21 cellular contexts compared by ENCODE assay signal in genomic region chr9:96492993-96493531, GRCh38. TPM values are rescaled to one million over a fixed set of nuclear protein-coding genes. Genes with fewer than 3 reads are reported as not detected.
DNase-seq lines count a peak whose midpoint lies in the region; ATAC-seq, FAIRE-seq and TF ChIP-seq lines count a peak whose summit lies in the region.
"Had no signal": no experiment of that assay in that cellular context is flagged by ENCODE, and none has a peak within 500 bp of the region (broad histone marks: within the 10 kb centered on the region; RNA-seq: fewer than 3 reads in every experiment).

No MANE protein-coding gene starts in this region.

- no peak overlapping the region for H3K27ac ChIP-seq in CD8-positive, alpha-beta T cell (ENCODE audit: low read depth, low read length)
- H3K27ac ChIP-seq in HepG2 (ENCODE audit: extremely low read length, insufficient read depth, low read length): peak overlapping the region; percentile 98
- H3K27ac ChIP-seq: PC-9, SJSA1 had no signal

- WGBS in HepG2 (ENCODE audit: low lambda C conversion rate): 94% methylated on average over 8 of the region's 12 CpGs

- H3K4me3 Mint-ChIP-seq in CD8-positive, alpha-beta T cell: no peak overlapping the region
- H3K4me3 Mint-ChIP-seq in WTC11: no peak overlapping the region
- no peak overlapping the region for H3K4me3 Mint-ChIP-seq in nephron progenitor cell
- no peak overlapping the region for H3K4me3 Mint-ChIP-seq in Calu3 (ENCODE audit: low read depth, unreplicated experiment)

- H3K27me3 ChIP-seq in CD8-positive, alpha-beta T cell (ENCODE audit: insufficient read depth, low read length): no peaks in the 10 kb centered on the region
- H3K27me3 ChIP-seq in HepG2 (ENCODE audit: control insufficient read depth in 1 of 2, insufficient read depth in 2 of 2, low read length in 2 of 2): no peaks in the 10 kb centered on the region
- H3K27me3 ChIP-seq: MG63, SJSA1 had no signal

- peaks cover 19% of the 10 kb centered on the region for H3K36me3 ChIP-seq in CD8-positive, alpha-beta T cell (ENCODE audit: insufficient read depth, low read length)
- peaks cover 9 to 17% of the 10 kb centered on the region in 2 experiments for H3K36me3 ChIP-seq in HepG2 (replicated peaks in 1 of 2; ENCODE audit: control insufficient read depth in 1 of 2, insufficient read depth in 2 of 2, low read length in 2 of 2)

- no peak for TF ChIP-seq EP300 in HepG2 (IDR thresholded peaks at IDR 0.05; ENCODE audit: low read depth in 2 of 2, low read length in 2 of 2)
- TF ChIP-seq EP300 in HepG2 (CRISPR knock-in tag; IDR thresholded peaks at IDR 0.05; ENCODE audit: borderline replicate concordance): no peak

- H3K4me1 ChIP-seq in CD8-positive, alpha-beta T cell (ENCODE audit: insufficient read depth, low read length): no peaks in the 10 kb centered on the region
- peaks cover 65% of the 10 kb centered on the region for H3K4me1 ChIP-seq in HepG2 (ENCODE audit: insufficient read depth, low read length)

- POLR2A ChIA-PET in CD8-positive, alpha-beta T cell (lab: Charles Lee): no interaction called here
- POLR2A ChIA-PET in WTC11 (lab: Charles Lee): no interaction called here
- POLR2A ChIA-PET in HepG2 (lab: Yijun Ruan, JAX): interaction anchor here (2.9 to 4.3 kb wide), 2 partner anchors 10 to 73 kb away, joined by 9 to 27 read pairs; no protein-coding TSS in a partner anchor

- TF ChIP-seq RAD21 in HepG2 (CRISPR knock-in tag; IDR thresholded peaks at IDR 0.05): 0 out of 2 replicates have a peak, but pooled peaks have one; percentile 7

- no peaks in the 10 kb centered on the region for H3K9me3 Mint-ChIP-seq in CD8-positive, alpha-beta T cell
- H3K9me3 Mint-ChIP-seq in WTC11: no peaks in the 10 kb centered on the region
- no peaks in the 10 kb centered on the region for H3K9me3 Mint-ChIP-seq in nephron progenitor cell
- H3K9me3 Mint-ChIP-seq in Calu3 (ENCODE audit: low read depth, unreplicated experiment): no peaks in the 10 kb centered on the region

- no peak overlapping the region for H2AFZ ChIP-seq in HepG2 (ENCODE audit: low read length)
- H2AFZ ChIP-seq: PC-9 had no signal

- H3K27me3 Mint-ChIP-seq in CD8-positive, alpha-beta T cell (ENCODE audit: low read depth): no peaks in the 10 kb centered on the region
- H3K27me3 Mint-ChIP-seq in WTC11 (ENCODE audit: low read depth) (no peaks in the 10 kb centered on the region), nephron progenitor cell (ENCODE audit: low read depth, poor library complexity) (peaks cover 5% of the 10 kb centered on the region), Calu3 (ENCODE audit: unreplicated experiment) (no peaks in the 10 kb centered on the region)

- in situ Hi-C loops in HepG2 (cut with HindIII; ENCODE audit: extremely low pct_ligation_motif_present, low pct_unique_long_range_greater_than_20kb): no loop called here

- H3K9me3 ChIP-seq in CD8-positive, alpha-beta T cell (ENCODE audit: low read length): no peaks in the 10 kb centered on the region
- H3K9me3 ChIP-seq in HepG2 (ENCODE audit: low read length): no peaks in the 10 kb centered on the region
- H3K9me3 ChIP-seq: MG63, SJSA1 had no signal

- intact Hi-C loops in CD8-positive, alpha-beta T cell (cut with DNase I, micrococcal nuclease): loop anchor here in 1 of 2 experiments (10.0 kb wide), 1 partner anchor 72 kb away; no protein-coding TSS in a partner anchor
- intact Hi-C loops in HepG2 (cut with micrococcal nuclease; ENCODE audit: unreplicated experiment) (loop anchor here (5.0 kb wide), 2 partner anchors 156 to 159 kb away; no protein-coding TSS in a partner anchor), Calu3 (cut with micrococcal nuclease; ENCODE audit: unreplicated experiment) (no loop called here)

- H4K20me1 ChIP-seq in HepG2 (ENCODE audit: insufficient read depth, low read length): no peaks in the 10 kb centered on the region

- peak overlapping the region; percentile 84; the same call in 1 of the 2 replicates for H3K4me2 ChIP-seq in HepG2 (ENCODE audit: low read depth, low read length)
- H3K4me2 ChIP-seq: PC-9 had no signal

- peaks cover 37% of the 10 kb centered on the region for H3K36me3 Mint-ChIP-seq in CD8-positive, alpha-beta T cell
- H3K36me3 Mint-ChIP-seq in WTC11 (peaks cover 14% of the 10 kb centered on the region), nephron progenitor cell (ENCODE audit: low read depth) (peaks cover 29% of the 10 kb centered on the region), Calu3 (ENCODE audit: insufficient read depth, unreplicated experiment) (peaks cover 21% of the 10 kb centered on the region)

- no peak for TF ChIP-seq POLR2A in HepG2 (IDR thresholded peaks at IDR 0.05; ENCODE audit: insufficient read depth in 1 of 2, low read depth in 2 of 2, low read length in 2 of 2)

- peak overlapping the region; percentile 82 for H3K9ac ChIP-seq in HepG2 (ENCODE audit: insufficient read depth, low read depth, low read length)

- CTCF ChIA-PET in CD8-positive, alpha-beta T cell (lab: Charles Lee): interaction anchor here (0.6 kb wide), 1 partner anchor 169 kb away, joined by 3 read pairs; no protein-coding TSS in a partner anchor
- CTCF ChIA-PET in WTC11 (lab: Charles Lee) (no interaction called here), HepG2 (lab: Yijun Ruan, JAX; ENCODE audit: low intra/inter-chr PET ratio, low total read pairs) (no interaction called here), Calu3 (lab: Charles Lee) (no interaction called here)

- no peak for TF ChIP-seq CTCF in CD8-positive, alpha-beta T cell (IDR thresholded peaks at IDR 0.05)
- TF ChIP-seq CTCF in WTC11 (IDR thresholded peaks at IDR 0.05): no peak
- no peak for TF ChIP-seq CTCF in HepG2 (CRISPR knock-in tag; IDR thresholded peaks at IDR 0.05)
- TF ChIP-seq CTCF in nephron progenitor cell (IDR thresholded peaks at IDR 0.05): no peak
- no peak for TF ChIP-seq CTCF in Calu3 (IDR thresholded peaks at IDR 0.05; ENCODE audit: unreplicated experiment)

- peaks cover 9% of the 10 kb centered on the region for H3K4me1 Mint-ChIP-seq in CD8-positive, alpha-beta T cell (ENCODE audit: low read depth)
- no peaks in the 10 kb centered on the region for H3K4me1 Mint-ChIP-seq in WTC11
- H3K4me1 Mint-ChIP-seq in nephron progenitor cell: peaks cover 43% of the 10 kb centered on the region
- H3K4me1 Mint-ChIP-seq in Calu3 (ENCODE audit: low read depth, unreplicated experiment): no peaks in the 10 kb centered on the region

- no peak for ATAC-seq in CD8-positive, alpha-beta T cell
- ATAC-seq in WTC11 (no peak), HepG2 (no peak), GM19395 (IDR thresholded peaks at IDR 0.05; ENCODE audit: unreplicated experiment) (no peak)
- ATAC-seq: Right ventricle myocardium inferior had no signal

- FAIRE-seq in HepG2 (lab: Jason Lieb, UNC): no peak
- FAIRE-seq: D721Med, H54 had no signal

- H3K27ac Mint-ChIP-seq in CD8-positive, alpha-beta T cell: peak overlapping the region; percentile 30
- H3K27ac Mint-ChIP-seq in WTC11 (peak overlapping the region; percentile 42; the same call in 1 of the 2 replicates), nephron progenitor cell (peak overlapping the region; percentile 72), Calu3 (ENCODE audit: unreplicated experiment) (no peak overlapping the region)

- DNase-seq in CD8-positive, alpha-beta T cell: no peak
- DNase-seq in WTC11 (ENCODE audit: low spot score) (no peak), HepG2 (ENCODE audit: low spot score) (no peak), nephron progenitor cell (no peak), amniotic stem cell (lab: John Stamatoyannopoulos, UW) (no peak), cortex of kidney (lab: John Stamatoyannopoulos, UW) (no peak), Calu3 (no peak)
- DNase-seq: KG1, MG63, NCI-H1048, NCI-H1417 treated with DMSO at 0.1 percent for 48 hours, NCI-H1694 treated with DMSO at 0.1 percent for 48 hours, NCI-H2081, NCI-H2227 treated with DMSO at 0.1 percent for 48 hours, NCI-H526 treated with DMSO at 0.1 percent for 48 hours, PC-9 had no signal

- no TSS peak for BruUV-seq in HepG2 (replicated peaks; lab: Mats Ljungman, UMichigan)
- BruUV-seq in Calu3 (replicated peaks; lab: Mats Ljungman, UMichigan): no TSS peak

- no peaks in the 10 kb centered on the region for H3K79me2 ChIP-seq in HepG2 (ENCODE audit: insufficient read depth, low read length)

- H3K4me3 ChIP-seq in CD8-positive, alpha-beta T cell (ENCODE audit: low read depth, low read length): no peak overlapping the region
- 0 out of 6 replicates have a peak overlapping the region, but pooled peaks of 1 of the 3 experiments have one; percentile 5 for H3K4me3 ChIP-seq in HepG2 (replicated peaks in 1 of 3; ENCODE audit: insufficient read depth in 1 of 3, low read depth in 2 of 3, low read length in 3 of 3)
- H3K4me3 ChIP-seq: MG63, PC-9, SJSA1 had no signal

TF ChIP-seq in WTC11, 78 proteins besides CTCF, POLR2A, EP300 and RAD21 (continues in another document):
- TF ChIP-seq IRF2 (CRISPR knock-in tag; IDR thresholded peaks at IDR 0.05; ENCODE audit: borderline replicate concordance, low read depth): no peak
- no peak for TF ChIP-seq JUN (CRISPR knock-in tag; IDR thresholded peaks at IDR 0.05)

RNA-seq across cellular contexts. Expression of gene HABP4, which starts 43.1 kb away (rescaled TPM):
- total RNA-seq in CD8-positive, alpha-beta T cell: 10 to 100 TPM; 31.9 to 32.6 TPM
- total RNA-seq in WTC11 (2021) (9.8 to 11.0 TPM (median 10.1 TPM) in 3 replicates), HepG2 (2016; rRNA removed; fragmentation: Illumina TruSeq; extraction: Trizol) (14.3 and 16.9 TPM in 2 replicates), Calu3 (2022) (9.8 and 11.6 TPM in 2 replicates)
- 18.4 and 20.8 TPM in 2 replicates for total RNA-seq in HepG2 (2016; cell fraction: cytosol; rRNA removed; fragmentation: Illumina TruSeq; extraction: Trizol; ENCODE audit: low read depth)
- 15.7 TPM in 2 replicates for total RNA-seq in HepG2 (2016; cell fraction: insoluble cytoplasmic fraction; rRNA removed; fragmentation: Illumina TruSeq; extraction: Trizol)
- 19.9 and 20.6 TPM in 2 replicates for total RNA-seq in HepG2 (2016; cell fraction: membrane; rRNA removed; fragmentation: Illumina TruSeq; extraction: Trizol)
- total RNA-seq in HepG2 (2016; cell fraction: nucleus; rRNA removed; fragmentation: Illumina TruSeq; extraction: Trizol): 7.3 and 8.2 TPM in 2 replicates
- 21.7 and 26.6 TPM in 2 replicates for polyA plus RNA-seq in HepG2 (2011; rRNA removed)
- 20.8 and 23.4 TPM in 2 replicates for polyA plus RNA-seq in HepG2 (2011; cell fraction: cytosol; rRNA removed)
- 12.7 and 13.6 TPM in 2 replicates for polyA plus RNA-seq in HepG2 (2011; cell fraction: nucleus; rRNA removed)
- 42.1 and 46.6 TPM in 2 replicates for polyA plus RNA-seq in HepG2 (2012)
- polyA plus RNA-seq in HepG2 (2016; cell fraction: cytosol; fragmentation: Illumina TruSeq; extraction: Trizol; ENCODE audit: low read depth): 13.3 and 14.9 TPM in 2 replicates
- 23.9 and 25.8 TPM in 2 replicates for polyA plus RNA-seq in HepG2 (2016; cell fraction: insoluble cytoplasmic fraction; fragmentation: Illumina TruSeq; extraction: Trizol; ENCODE audit: low read depth)
- polyA plus RNA-seq in HepG2 (2016; cell fraction: membrane; fragmentation: Illumina TruSeq; extraction: Trizol; ENCODE audit: low read depth): 20.6 and 21.6 TPM in 2 replicates
- polyA plus RNA-seq in HepG2 (2016; cell fraction: nucleus; fragmentation: Illumina TruSeq; extraction: Trizol; ENCODE audit: insufficient read depth, low read depth): 23.5 and 25.3 TPM in 2 replicates
- polyA minus RNA-seq in HepG2 (2011; rRNA and poly(A)+ RNA removed; ENCODE audit: low replicate concordance): 1.4 and 6.0 TPM in 2 replicates
- 9.7 and 10.0 TPM in 2 replicates for polyA minus RNA-seq in HepG2 (2011; cell fraction: cytosol; rRNA and poly(A)+ RNA removed)
- polyA minus RNA-seq in HepG2 (2011; cell fraction: nucleus; rRNA and poly(A)+ RNA removed): 10.3 and 10.7 TPM in 2 replicates
